8 cellular contexts compared by ENCODE assay signal in the genomic region with DNA sequence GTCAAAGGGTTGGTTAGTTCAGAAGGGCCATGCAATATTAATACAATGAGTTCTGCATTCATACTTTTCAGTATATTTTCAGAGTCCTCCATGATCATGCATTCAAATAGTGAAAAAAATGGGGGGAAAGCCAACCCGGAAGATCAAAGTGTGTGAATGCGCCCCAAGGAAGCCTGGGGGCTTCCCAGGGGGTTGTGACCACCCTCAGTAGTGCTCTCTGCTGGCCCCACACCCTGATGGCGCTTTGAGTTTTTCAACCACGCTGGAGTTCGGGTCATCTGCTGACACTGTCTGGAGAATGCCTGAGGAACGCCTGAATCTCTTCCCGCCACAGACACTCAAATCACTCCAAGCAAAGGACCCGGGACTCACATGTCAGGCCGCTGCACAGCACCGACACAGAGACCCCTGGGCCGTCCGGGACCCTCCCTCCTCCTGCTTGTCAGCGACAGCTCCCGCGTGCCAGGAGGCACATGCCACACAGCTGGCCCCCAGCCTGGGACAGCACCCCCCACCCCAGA. TPM values are rescaled to one million over a fixed set of nuclear protein-coding genes. Genes with fewer than 3 reads are reported as not detected.
DNase-seq lines count a peak whose midpoint lies in the region; ATAC-seq, FAIRE-seq and TF ChIP-seq lines count a peak whose summit lies in the region.

No MANE protein-coding gene starts in this region.

- peaks cover 15% of the 10 kb centered on the region for H3F3A ChIP-seq in DOHH2 (ENCODE audit: control insufficient read depth, insufficient read depth)

- no peaks in the 10 kb centered on the region for H3K9me3 Mint-ChIP-seq in osteocyte (ENCODE audit: unreplicated experiment)

- peaks cover 88% of the 10 kb centered on the region for H3K4me1 Mint-ChIP-seq in osteocyte (ENCODE audit: unreplicated experiment)

- peaks cover 24% of the 10 kb centered on the region for H3K27me3 ChIP-seq in DOHH2 (ENCODE audit: control insufficient read depth, low read length)

- intact Hi-C loops in OCI-LY7 (cut with micrococcal nuclease; ENCODE audit: unreplicated experiment): loop anchor here (2.0 to 5.0 kb wide), 7 partner anchors 90 to 429 kb away; no protein-coding TSS in a partner anchor

- TF ChIP-seq CTCF in DOHH2 (IDR thresholded peaks at IDR 0.05; ENCODE audit: low read depth, low read length, poor library complexity, severe bottlenecking): no peak
- peak; percentile 68 for TF ChIP-seq CTCF in OCI-LY7 (conservative IDR thresholded peaks at IDR 0.05; ENCODE audit: low read length)
- no peak for TF ChIP-seq CTCF in fibroblast of mammary gland (conservative IDR thresholded peaks at IDR 0.05; ENCODE audit: control insufficient read depth, insufficient read depth, low read depth, low read length)
- no peak for TF ChIP-seq CTCF in osteocyte (IDR thresholded peaks at IDR 0.05)

- H2AFZ ChIP-seq in OCI-LY7 (ENCODE audit: low read length): no peak overlapping the region; the same call in 1 of the 2 replicates

- DNase-seq in OCI-LY7 (ENCODE audit: low spot score) (peak; percentile 54), fibroblast of mammary gland (ENCODE audit: low read depth) (no peak), osteocyte (ENCODE audit: extremely low spot score, unreplicated experiment) (no peak), NCI-H82 (lab: John Stamatoyannopoulos, UW) (no peak), GM19239 (ENCODE audit: insufficient read length, low spot score) (no peak), KG1 (lab: John Stamatoyannopoulos, UW) (no peak)

- no peak for FAIRE-seq in GM19239 (lab: Jason Lieb, UNC)

- no peaks in the 10 kb centered on the region for H3K9me3 ChIP-seq in DOHH2 (ENCODE audit: control insufficient read depth, insufficient read depth, low read length)
- H3K9me3 ChIP-seq in OCI-LY7 (ENCODE audit: low read length): no peaks in the 10 kb centered on the region; the same call in 1 of the 2 replicates

- H3K36me3 ChIP-seq in DOHH2 (ENCODE audit: control insufficient read depth, low read length) (no peaks in the 10 kb centered on the region), OCI-LY7 (ENCODE audit: insufficient read depth, low read length) (peaks cover 6% of the 10 kb centered on the region; the same call in 1 of the 2 replicates)

- H3K27ac Mint-ChIP-seq in osteocyte (ENCODE audit: unreplicated experiment): peak overlapping the region; percentile 86

- H3K9me2 ChIP-seq in DOHH2 (replicated peaks; ENCODE audit: control insufficient read depth, low read length): no peaks in the 10 kb centered on the region
- no peaks in the 10 kb centered on the region for H3K9me2 ChIP-seq in OCI-LY7 (ENCODE audit: insufficient read depth, low read length)

- peak overlapping the region; percentile 95 for H3K4me3 Mint-ChIP-seq in osteocyte (ENCODE audit: unreplicated experiment)

- no peak for ATAC-seq in GM18858 (IDR thresholded peaks at IDR 0.05; ENCODE audit: unreplicated experiment)

- H4K20me1 ChIP-seq in DOHH2 (ENCODE audit: control insufficient read depth, insufficient read depth, low read depth, low read length) (no peaks in the 10 kb centered on the region), OCI-LY7 (ENCODE audit: insufficient read depth, low read length) (no peaks in the 10 kb centered on the region)

- peak overlapping the region; percentile 69 for H3K4me3 ChIP-seq in DOHH2 (ENCODE audit: low read length)
- H3K4me3 ChIP-seq in OCI-LY7 (ENCODE audit: low read depth, low read length, poor library complexity, severe bottlenecking): peak overlapping the region; percentile 87
- peak overlapping the region; percentile 60 for H3K4me3 ChIP-seq in fibroblast of mammary gland (ENCODE audit: control insufficient read depth, low read depth, low read length)

- POLR2A ChIA-PET in OCI-LY7 (lab: Charles Lee): interaction anchor here (0.6 to 1.4 kb wide), 13 partner anchors 9 to 224 kb away, joined by 3 to 4 read pairs (median 4); no protein-coding TSS in a partner anchor

- H3K27me3 Mint-ChIP-seq in osteocyte (ENCODE audit: unreplicated experiment): no peaks in the 10 kb centered on the region

- no TSS peak for BruUV-seq in OCI-LY7 (replicated peaks; lab: Mats Ljungman, UMichigan)

- H3K4me1 ChIP-seq in DOHH2 (ENCODE audit: control insufficient read depth, low read length) (peaks cover 86% of the 10 kb centered on the region), OCI-LY7 (ENCODE audit: insufficient read depth, low read length, poor library complexity, severe bottlenecking) (peaks cover 66% of the 10 kb centered on the region)

- CTCF ChIA-PET in OCI-LY7 (lab: Charles Lee; ENCODE audit: unreplicated experiment): interaction anchor here (0.6 to 1.4 kb wide), 5 partner anchors 21 to 357 kb away, joined by 3 to 5 read pairs (median 3); no protein-coding TSS in a partner anchor

- H3K79me2 ChIP-seq in DOHH2 (ENCODE audit: control insufficient read depth, low read length): peaks cover 6% of the 10 kb centered on the region
- H3K79me2 ChIP-seq in OCI-LY7 (ENCODE audit: insufficient read depth, low read depth, low read length): peaks cover 20% of the 10 kb centered on the region; the same call in 1 of the 2 replicates

- peak overlapping the region; percentile 75 for H3K4me2 ChIP-seq in DOHH2 (ENCODE audit: low read length)
- H3K4me2 ChIP-seq in OCI-LY7 (ENCODE audit: low read length): peak overlapping the region; percentile 71

- H3K36me3 Mint-ChIP-seq in osteocyte (ENCODE audit: unreplicated experiment): peaks cover 2% of the 10 kb centered on the region

- no peak overlapping the region for H3K27ac ChIP-seq in DOHH2 (ENCODE audit: low read depth, low read length)
- no peak overlapping the region for H3K27ac ChIP-seq in OCI-LY7 (ENCODE audit: low read depth, low read length, poor library complexity, severe bottlenecking)

RNA-seq across cellular contexts. Expression of gene TNS3, which starts 1.0 kb away (rescaled TPM):
- total RNA-seq in OCI-LY7 (2014; rRNA removed; shearing (Covaris generic)): 8.3 and 9.5 TPM in 2 replicates
- total RNA-seq in OCI-LY7 (2022): 36.5 and 42.1 TPM in 2 replicates
- total RNA-seq in osteocyte: 93.8 and 103 TPM in 2 replicates
